Comparison of ENCODE assay signal across 1 cellular context in the genomic region with DNA sequence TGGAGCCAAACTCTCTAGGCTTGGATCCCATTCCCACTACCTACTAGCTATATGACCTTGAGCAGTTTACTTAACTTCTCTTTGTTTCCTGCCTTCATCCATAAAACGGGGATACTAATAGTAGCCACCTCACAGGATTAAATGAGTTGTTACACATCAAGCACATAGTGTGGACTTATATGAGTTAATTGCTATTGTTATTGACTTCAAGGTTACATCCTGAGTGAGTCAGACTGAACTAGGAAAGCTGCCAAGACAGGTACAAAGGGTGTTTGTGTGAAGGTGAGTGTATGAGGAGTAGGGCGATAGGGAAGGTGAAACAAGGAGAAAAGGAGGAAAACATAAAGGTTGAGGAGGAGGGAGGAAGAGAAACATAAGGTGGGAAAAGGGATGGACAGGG.
A peak's percentile ranks its signal among the peaks of the same experiment; 100 is the strongest.
TF ChIP-seq lines count a peak whose summit lies in the region.

No MANE protein-coding gene starts in this region.

TF ChIP-seq in HepG2, 621 proteins besides CTCF, POLR2A, EP300 and RAD21 (continued from another document):
- TF ChIP-seq, protein P1, sequence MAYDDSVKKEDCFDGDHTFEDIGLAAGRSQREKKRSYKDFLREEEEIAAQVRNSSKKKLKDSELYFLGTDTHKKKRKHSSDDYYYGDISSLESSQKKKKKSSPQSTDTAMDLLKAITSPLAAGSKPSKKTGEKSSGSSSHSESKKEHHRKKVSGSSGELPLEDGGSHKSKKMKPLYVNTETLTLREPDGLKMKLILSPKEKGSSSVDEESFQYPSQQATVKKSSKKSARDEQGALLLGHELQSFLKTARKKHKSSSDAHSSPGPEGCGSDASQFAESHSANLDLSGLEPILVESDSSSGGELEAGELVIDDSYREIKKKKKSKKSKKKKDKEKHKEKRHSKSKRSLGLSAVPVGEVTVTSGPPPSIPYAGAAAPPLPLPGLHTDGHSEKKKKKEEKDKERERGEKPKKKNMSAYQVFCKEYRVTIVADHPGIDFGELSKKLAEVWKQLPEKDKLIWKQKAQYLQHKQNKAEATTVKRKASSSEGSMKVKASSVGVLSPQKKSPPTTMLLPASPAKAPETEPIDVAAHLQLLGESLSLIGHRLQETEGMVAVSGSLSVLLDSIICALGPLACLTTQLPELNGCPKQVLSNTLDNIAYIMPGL (CRISPR knock-in tag; IDR thresholded peaks at IDR 0.05; ENCODE audit: borderline replicate concordance in 1 of 2, low read depth in 1 of 2): no peak
- TF ChIP-seq, protein P2, sequence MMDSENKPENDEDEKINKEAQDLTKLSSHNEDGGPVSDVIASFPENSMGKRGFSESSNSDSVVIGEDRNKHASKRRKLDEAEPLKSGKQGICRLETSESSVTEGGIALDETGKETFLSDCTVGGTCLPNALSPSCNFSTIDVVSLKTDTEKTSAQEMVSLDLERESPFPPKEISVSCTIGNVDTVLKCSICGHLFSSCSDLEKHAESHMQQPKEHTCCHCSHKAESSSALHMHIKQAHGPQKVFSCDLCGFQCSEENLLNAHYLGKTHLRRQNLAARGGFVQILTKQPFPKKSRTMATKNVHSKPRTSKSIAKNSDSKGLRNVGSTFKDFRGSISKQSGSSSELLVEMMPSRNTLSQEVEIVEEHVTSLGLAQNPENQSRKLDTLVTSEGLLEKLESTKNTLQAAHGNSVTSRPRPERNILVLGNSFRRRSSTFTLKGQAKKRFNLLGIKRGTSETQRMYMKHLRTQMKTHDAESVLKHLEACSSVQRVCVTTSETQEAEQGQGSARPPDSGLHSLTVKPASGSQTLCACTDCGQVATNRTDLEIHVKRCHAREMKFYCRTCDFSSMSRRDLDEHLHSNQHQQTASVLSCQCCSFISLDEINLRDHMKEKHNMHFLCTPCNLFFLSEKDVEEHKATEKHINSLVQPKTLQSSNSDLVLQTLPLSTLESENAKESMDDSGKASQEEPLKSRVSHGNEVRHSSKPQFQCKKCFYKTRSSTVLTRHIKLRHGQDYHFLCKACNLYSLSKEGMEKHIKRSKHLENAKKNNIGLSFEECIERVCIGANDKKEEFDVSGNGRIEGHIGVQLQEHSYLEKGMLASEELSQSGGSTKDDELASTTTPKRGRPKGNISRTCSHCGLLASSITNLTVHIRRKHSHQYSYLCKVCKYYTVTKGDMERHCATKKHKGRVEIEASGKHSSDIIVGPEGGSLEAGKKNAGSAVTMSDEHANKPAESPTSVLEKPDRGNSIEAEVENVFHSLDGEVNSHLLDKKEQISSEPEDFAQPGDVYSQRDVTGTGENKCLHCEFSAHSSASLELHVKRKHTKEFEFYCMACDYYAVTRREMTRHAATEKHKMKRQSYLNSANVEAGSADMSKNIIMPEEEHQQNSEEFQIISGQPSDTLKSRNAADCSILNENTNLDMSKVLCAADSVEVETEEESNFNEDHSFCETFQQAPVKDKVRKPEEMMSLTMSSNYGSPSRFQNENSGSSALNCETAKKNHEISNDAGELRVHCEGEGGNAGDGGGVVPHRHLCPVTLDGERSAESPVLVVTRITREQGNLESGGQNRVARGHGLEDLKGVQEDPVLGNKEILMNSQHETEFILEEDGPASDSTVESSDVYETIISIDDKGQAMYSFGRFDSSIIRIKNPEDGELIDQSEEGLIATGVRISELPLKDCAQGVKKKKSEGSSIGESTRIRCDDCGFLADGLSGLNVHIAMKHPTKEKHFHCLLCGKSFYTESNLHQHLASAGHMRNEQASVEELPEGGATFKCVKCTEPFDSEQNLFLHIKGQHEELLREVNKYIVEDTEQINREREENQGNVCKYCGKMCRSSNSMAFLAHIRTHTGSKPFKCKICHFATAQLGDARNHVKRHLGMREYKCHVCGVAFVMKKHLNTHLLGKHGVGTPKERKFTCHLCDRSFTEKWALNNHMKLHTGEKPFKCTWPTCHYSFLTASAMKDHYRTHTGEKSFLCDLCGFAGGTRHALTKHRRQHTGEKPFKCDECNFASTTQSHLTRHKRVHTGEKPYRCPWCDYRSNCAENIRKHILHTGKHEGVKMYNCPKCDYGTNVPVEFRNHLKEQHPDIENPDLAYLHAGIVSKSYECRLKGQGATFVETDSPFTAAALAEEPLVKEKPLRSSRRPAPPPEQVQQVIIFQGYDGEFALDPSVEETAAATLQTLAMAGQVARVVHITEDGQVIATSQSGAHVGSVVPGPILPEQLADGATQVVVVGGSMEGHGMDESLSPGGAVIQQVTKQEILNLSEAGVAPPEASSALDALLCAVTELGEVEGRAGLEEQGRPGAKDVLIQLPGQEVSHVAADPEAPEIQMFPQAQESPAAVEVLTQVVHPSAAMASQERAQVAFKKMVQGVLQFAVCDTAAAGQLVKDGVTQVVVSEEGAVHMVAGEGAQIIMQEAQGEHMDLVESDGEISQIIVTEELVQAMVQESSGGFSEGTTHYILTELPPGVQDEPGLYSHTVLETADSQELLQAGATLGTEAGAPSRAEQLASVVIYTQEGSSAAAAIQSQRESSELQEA (CRISPR knock-in tag; IDR thresholded peaks at IDR 0.05; ENCODE audit: not compliant biosample characterization): no peak
- TF ChIP-seq SUZ12 (IDR thresholded peaks at IDR 0.05; ENCODE audit: low read depth, low read length) (no peak), SOX5 (CRISPR knock-in tag; IDR thresholded peaks at IDR 0.05; ENCODE audit: borderline replicate concordance) (peak; percentile 39; the same call in 1 of the 2 replicates), RFX3 (CRISPR knock-in tag; IDR thresholded peaks at IDR 0.05) (no peak), SOX13 (IDR thresholded peaks at IDR 0.05) (no peak), SOX13 (CRISPR knock-in tag; conservative IDR thresholded peaks at IDR 0.05 in 1 of 2, IDR thresholded peaks at IDR 0.05 in 1 of 2) (peak in 1 of 2 experiments; percentile 33; a peak in 2 of 4 replicates), ZNF335 (CRISPR knock-in tag; IDR thresholded peaks at IDR 0.05) (no peak), MED8 (CRISPR knock-in tag; IDR thresholded peaks at IDR 0.05; ENCODE audit: insufficient replicate concordance) (no peak), MXD4 (CRISPR knock-in tag; IDR thresholded peaks at IDR 0.05) (no peak), STAG1 (CRISPR knock-in tag; IDR thresholded peaks at IDR 0.05) (no peak), ZNF577 (CRISPR knock-in tag; IDR thresholded peaks at IDR 0.05; ENCODE audit: borderline replicate concordance, low read depth) (no peak), SOX6 (IDR thresholded peaks at IDR 0.05) (no peak), SOX6 (CRISPR knock-in tag; IDR thresholded peaks at IDR 0.05) (peak; percentile 63; the same call in 1 of the 2 replicates), CBX2 (IDR thresholded peaks at IDR 0.05; ENCODE audit: low read depth, low read length) (no peak), CBX2 (CRISPR knock-in tag; IDR thresholded peaks at IDR 0.05; ENCODE audit: low read depth) (no peak), ZNF598 (CRISPR knock-in tag; IDR thresholded peaks at IDR 0.05; ENCODE audit: borderline replicate concordance) (no peak), ZKSCAN1 (IDR thresholded peaks at IDR 0.05; ENCODE audit: low read length) (peak; percentile 48; the same call in 1 of the 2 replicates), ZNF530 (CRISPR knock-in tag; IDR thresholded peaks at IDR 0.05; ENCODE audit: low read depth) (no peak), ZNF569 (CRISPR knock-in tag; IDR thresholded peaks at IDR 0.05; ENCODE audit: borderline replicate concordance) (no peak), CAMTA2 (CRISPR knock-in tag; IDR thresholded peaks at IDR 0.05; ENCODE audit: borderline replicate concordance) (no peak)
- TF ChIP-seq, protein P3, sequence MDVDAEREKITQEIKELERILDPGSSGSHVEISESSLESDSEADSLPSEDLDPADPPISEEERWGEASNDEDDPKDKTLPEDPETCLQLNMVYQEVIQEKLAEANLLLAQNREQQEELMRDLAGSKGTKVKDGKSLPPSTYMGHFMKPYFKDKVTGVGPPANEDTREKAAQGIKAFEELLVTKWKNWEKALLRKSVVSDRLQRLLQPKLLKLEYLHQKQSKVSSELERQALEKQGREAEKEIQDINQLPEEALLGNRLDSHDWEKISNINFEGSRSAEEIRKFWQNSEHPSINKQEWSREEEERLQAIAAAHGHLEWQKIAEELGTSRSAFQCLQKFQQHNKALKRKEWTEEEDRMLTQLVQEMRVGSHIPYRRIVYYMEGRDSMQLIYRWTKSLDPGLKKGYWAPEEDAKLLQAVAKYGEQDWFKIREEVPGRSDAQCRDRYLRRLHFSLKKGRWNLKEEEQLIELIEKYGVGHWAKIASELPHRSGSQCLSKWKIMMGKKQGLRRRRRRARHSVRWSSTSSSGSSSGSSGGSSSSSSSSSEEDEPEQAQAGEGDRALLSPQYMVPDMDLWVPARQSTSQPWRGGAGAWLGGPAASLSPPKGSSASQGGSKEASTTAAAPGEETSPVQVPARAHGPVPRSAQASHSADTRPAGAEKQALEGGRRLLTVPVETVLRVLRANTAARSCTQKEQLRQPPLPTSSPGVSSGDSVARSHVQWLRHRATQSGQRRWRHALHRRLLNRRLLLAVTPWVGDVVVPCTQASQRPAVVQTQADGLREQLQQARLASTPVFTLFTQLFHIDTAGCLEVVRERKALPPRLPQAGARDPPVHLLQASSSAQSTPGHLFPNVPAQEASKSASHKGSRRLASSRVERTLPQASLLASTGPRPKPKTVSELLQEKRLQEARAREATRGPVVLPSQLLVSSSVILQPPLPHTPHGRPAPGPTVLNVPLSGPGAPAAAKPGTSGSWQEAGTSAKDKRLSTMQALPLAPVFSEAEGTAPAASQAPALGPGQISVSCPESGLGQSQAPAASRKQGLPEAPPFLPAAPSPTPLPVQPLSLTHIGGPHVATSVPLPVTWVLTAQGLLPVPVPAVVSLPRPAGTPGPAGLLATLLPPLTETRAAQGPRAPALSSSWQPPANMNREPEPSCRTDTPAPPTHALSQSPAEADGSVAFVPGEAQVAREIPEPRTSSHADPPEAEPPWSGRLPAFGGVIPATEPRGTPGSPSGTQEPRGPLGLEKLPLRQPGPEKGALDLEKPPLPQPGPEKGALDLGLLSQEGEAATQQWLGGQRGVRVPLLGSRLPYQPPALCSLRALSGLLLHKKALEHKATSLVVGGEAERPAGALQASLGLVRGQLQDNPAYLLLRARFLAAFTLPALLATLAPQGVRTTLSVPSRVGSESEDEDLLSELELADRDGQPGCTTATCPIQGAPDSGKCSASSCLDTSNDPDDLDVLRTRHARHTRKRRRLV (CRISPR knock-in tag; IDR thresholded peaks at IDR 0.05): no peak
- TF ChIP-seq, protein P4, sequence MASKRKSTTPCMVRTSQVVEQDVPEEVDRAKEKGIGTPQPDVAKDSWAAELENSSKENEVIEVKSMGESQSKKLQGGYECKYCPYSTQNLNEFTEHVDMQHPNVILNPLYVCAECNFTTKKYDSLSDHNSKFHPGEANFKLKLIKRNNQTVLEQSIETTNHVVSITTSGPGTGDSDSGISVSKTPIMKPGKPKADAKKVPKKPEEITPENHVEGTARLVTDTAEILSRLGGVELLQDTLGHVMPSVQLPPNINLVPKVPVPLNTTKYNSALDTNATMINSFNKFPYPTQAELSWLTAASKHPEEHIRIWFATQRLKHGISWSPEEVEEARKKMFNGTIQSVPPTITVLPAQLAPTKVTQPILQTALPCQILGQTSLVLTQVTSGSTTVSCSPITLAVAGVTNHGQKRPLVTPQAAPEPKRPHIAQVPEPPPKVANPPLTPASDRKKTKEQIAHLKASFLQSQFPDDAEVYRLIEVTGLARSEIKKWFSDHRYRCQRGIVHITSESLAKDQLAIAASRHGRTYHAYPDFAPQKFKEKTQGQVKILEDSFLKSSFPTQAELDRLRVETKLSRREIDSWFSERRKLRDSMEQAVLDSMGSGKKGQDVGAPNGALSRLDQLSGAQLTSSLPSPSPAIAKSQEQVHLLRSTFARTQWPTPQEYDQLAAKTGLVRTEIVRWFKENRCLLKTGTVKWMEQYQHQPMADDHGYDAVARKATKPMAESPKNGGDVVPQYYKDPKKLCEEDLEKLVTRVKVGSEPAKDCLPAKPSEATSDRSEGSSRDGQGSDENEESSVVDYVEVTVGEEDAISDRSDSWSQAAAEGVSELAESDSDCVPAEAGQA (IDR thresholded peaks at IDR 0.05; ENCODE audit: low read depth): no peak
- TF ChIP-seq, protein P4 (CRISPR knock-in tag; IDR thresholded peaks at IDR 0.05; ENCODE audit: borderline replicate concordance): no peak
- TF ChIP-seq, protein P5, sequence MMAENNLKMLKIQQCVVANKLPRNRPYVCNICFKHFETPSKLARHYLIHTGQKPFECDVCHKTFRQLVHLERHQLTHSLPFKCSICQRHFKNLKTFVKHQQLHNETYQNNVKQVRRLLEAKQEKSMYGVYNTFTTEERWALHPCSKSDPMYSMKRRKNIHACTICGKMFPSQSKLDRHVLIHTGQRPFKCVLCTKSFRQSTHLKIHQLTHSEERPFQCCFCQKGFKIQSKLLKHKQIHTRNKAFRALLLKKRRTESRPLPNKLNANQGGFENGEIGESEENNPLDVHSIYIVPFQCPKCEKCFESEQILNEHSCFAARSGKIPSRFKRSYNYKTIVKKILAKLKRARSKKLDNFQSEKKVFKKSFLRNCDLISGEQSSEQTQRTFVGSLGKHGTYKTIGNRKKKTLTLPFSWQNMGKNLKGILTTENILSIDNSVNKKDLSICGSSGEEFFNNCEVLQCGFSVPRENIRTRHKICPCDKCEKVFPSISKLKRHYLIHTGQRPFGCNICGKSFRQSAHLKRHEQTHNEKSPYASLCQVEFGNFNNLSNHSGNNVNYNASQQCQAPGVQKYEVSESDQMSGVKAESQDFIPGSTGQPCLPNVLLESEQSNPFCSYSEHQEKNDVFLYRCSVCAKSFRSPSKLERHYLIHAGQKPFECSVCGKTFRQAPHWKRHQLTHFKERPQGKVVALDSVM (CRISPR knock-in tag; IDR thresholded peaks at IDR 0.05): no peak
